In genomic region chr14:103109789-103110415, GRCh38 we compare ENCODE assay signal across 8 cellular contexts. TPM values are rescaled to one million over a fixed set of nuclear protein-coding genes. Genes with fewer than 3 reads are reported as not detected.
DNase-seq lines count a peak whose midpoint lies in the region; ATAC-seq and TF ChIP-seq lines count a peak whose summit lies in the region.
"Had no signal": no experiment of that assay in that cellular context is flagged by ENCODE, and none has a peak within 500 bp of the region (broad histone marks: within the 10 kb centered on the region; RNA-seq: fewer than 3 reads in every experiment).

No MANE protein-coding gene starts in this region.

- peak overlapping the region; percentile 88 for H3K4me2 ChIP-seq in PC-9

- H3K4me3 ChIP-seq in PC-9, result peak overlapping the region; percentile 49; the same call in 1 of the 2 replicates
- H3K4me3 ChIP-seq in A673 (ENCODE audit: low read depth, low read length, poor library complexity, severe bottlenecking), result no peak overlapping the region
- H3K4me3 ChIP-seq: thoracic aorta had no signal

- peak; percentile 94 for DNase-seq in ACHN
- peak; percentile 93 to 97 for DNase-seq in PC-9
- DNase-seq in iPS-NIHi7 (ENCODE audit: extremely low spot score), result peak; percentile 58
- no peak for DNase-seq in A673 (ENCODE audit: low spot score)
- no peak for DNase-seq in activated T-cell treated with anti-CD3 and anti-CD28 coated beads, Interleukin-2, amount 50 U/mL, for 4 hours
- DNase-seq: CD4-positive, alpha-beta T cell had no signal

- peaks cover 11% of the 10 kb centered on the region for H3K4me1 Mint-ChIP-seq in activated T-cell treated with anti-CD3 and anti-CD28 coated beads, Interleukin-2, amount 50 U/mL, for 4 hours (ENCODE audit: low read depth)

- no peaks in the 10 kb centered on the region for H3K9me2 ChIP-seq in PC-9 (ENCODE audit: insufficient read depth)

- peak; percentile 26; the same call in 1 of the 2 replicates for TF ChIP-seq CTCF in PC-9 (conservative IDR thresholded peaks at IDR 0.05)
- no peak for TF ChIP-seq CTCF in A673 (conservative IDR thresholded peaks at IDR 0.05; ENCODE audit: low read depth, low read length)

- no peaks in the 10 kb centered on the region for H3K36me3 Mint-ChIP-seq in activated T-cell treated with anti-CD3 and anti-CD28 coated beads, Interleukin-2, amount 50 U/mL, for 4 hours (ENCODE audit: insufficient read depth)

- H3K4me1 ChIP-seq in PC-9 (replicated peaks; ENCODE audit: insufficient read depth) (peaks cover 68% of the 10 kb centered on the region), A673 (ENCODE audit: insufficient read depth, low read length, poor library complexity, severe bottlenecking) (no peaks in the 10 kb centered on the region)

- intact Hi-C loops in PC-9 (cut with micrococcal nuclease; ENCODE audit: unreplicated experiment) (loop anchor here (1.0 to 10.0 kb wide), 3 partner anchors 51 to 285 kb away; no protein-coding TSS in a partner anchor), A673 (cut with micrococcal nuclease; ENCODE audit: unreplicated experiment) (no loop called here)

- H3K9me3 Mint-ChIP-seq in activated T-cell treated with anti-CD3 and anti-CD28 coated beads, Interleukin-2, amount 50 U/mL, for 4 hours, result no peaks in the 10 kb centered on the region
- H3K9me3 Mint-ChIP-seq: CD4-positive, alpha-beta T cell had no signal

- POLR2A ChIA-PET in PC-9 (lab: Charles Lee; ENCODE audit: unreplicated experiment) (interaction anchor here (0.5 to 1.7 kb wide), 8 partner anchors 9 to 923 kb away, joined by 3 to 6 read pairs (median 3); partner anchors contain the start of gene EIF5), A673 (lab: Charles Lee; ENCODE audit: low non-redundant PET) (no interaction called here)

- H3K9me3 ChIP-seq in PC-9 (ENCODE audit: insufficient read depth, low read depth) (no peaks in the 10 kb centered on the region), A673 (ENCODE audit: low read depth, low read length, poor library complexity, severe bottlenecking) (no peaks in the 10 kb centered on the region)
- H3K9me3 ChIP-seq: thoracic aorta had no signal

- H4K20me1 ChIP-seq in PC-9 (ENCODE audit: insufficient read depth), result no peaks in the 10 kb centered on the region

- H3K27ac ChIP-seq in PC-9 (peak overlapping the region; percentile 90), A673 (ENCODE audit: low read depth, low read length, poor library complexity, severe bottlenecking) (no peak overlapping the region)
- H3K27ac ChIP-seq: thoracic aorta had no signal

- H3F3A ChIP-seq in PC-9 (ENCODE audit: insufficient read depth, low read depth), result peaks cover 64% of the 10 kb centered on the region

- in situ Hi-C loops in ACHN (cut with HindIII; ENCODE audit: low pct_ligation_motif_present, low pct_unique_long_range_greater_than_20kb, low sequenced_read_pairs), result no loop called here

- no peak overlapping the region for H3K4me3 Mint-ChIP-seq in activated T-cell treated with anti-CD3 and anti-CD28 coated beads, Interleukin-2, amount 50 U/mL, for 4 hours
- H3K4me3 Mint-ChIP-seq: CD4-positive, alpha-beta T cell had no signal

- H3K27me3 ChIP-seq in PC-9 (ENCODE audit: insufficient read depth, low read depth), result no peaks in the 10 kb centered on the region
- H3K27me3 ChIP-seq in A673 (replicated peaks; ENCODE audit: insufficient read depth, low read depth, low read length, poor library complexity), result no peaks in the 10 kb centered on the region

- H3K79me2 ChIP-seq in PC-9 (ENCODE audit: low read depth), result no peaks in the 10 kb centered on the region

- CTCF ChIA-PET in PC-9 (lab: Charles Lee), result interaction anchor here (0.5 to 1.9 kb wide), 8 partner anchors 18 to 422 kb away, joined by 3 to 6 read pairs (median 4); no protein-coding TSS in a partner anchor
- CTCF ChIA-PET in A673 (lab: Charles Lee), result no interaction called here

- H3K36me3 ChIP-seq in PC-9 (ENCODE audit: low read depth) (no peaks in the 10 kb centered on the region), A673 (ENCODE audit: insufficient read depth, low read length, poor library complexity, severe bottlenecking) (no peaks in the 10 kb centered on the region)
- H3K36me3 ChIP-seq: thoracic aorta had no signal

- ATAC-seq in GM18858 (IDR thresholded peaks at IDR 0.05; ENCODE audit: unreplicated experiment), result no peak
- no peak for ATAC-seq in activated T-cell treated with anti-CD3 and anti-CD28 coated beads, Interleukin-2, amount 50 U/mL, for 4 hours

- peaks cover 34% of the 10 kb centered on the region for H3K27me3 Mint-ChIP-seq in activated T-cell treated with anti-CD3 and anti-CD28 coated beads, Interleukin-2, amount 50 U/mL, for 4 hours (ENCODE audit: low read depth)

- no TSS peak for BruUV-seq in PC-9 (replicated peaks; lab: Mats Ljungman, UMichigan)
- no TSS peak for BruUV-seq in A673 (replicated peaks; lab: Mats Ljungman, UMichigan)

- peak overlapping the region; percentile 70 for H2AFZ ChIP-seq in PC-9

RNA-seq across cellular contexts. Expression of gene TNFAIP2, which starts 13.4 kb away (rescaled TPM):
- total RNA-seq in PC-9 (2021), result 291 and 366 TPM in 2 replicates
- total RNA-seq in A673 (2021), result 5.5 and 7.0 TPM in 2 replicates
- 10 to 100 TPM in 1 of 3 donors, 1 to 10 TPM in 2; 1.4 to 10.4 (median 6.4) TPM for total RNA-seq in activated T-cell treated with anti-CD3 and anti-CD28 coated beads, Interleukin-2, amount 50 U/mL, for 4 hours

RNA-seq across cellular contexts. Expression of gene EXOC3L4, which starts 15.4 kb away (rescaled TPM):
- total RNA-seq in PC-9 (2021) (0.38 and 1.7 TPM in 2 replicates), A673 (2021) (not detected in 2 replicates)
- total RNA-seq in activated T-cell treated with anti-CD3 and anti-CD28 coated beads, Interleukin-2, amount 50 U/mL, for 4 hours, result not detected
- total RNA-seq: CD4-positive, alpha-beta T cell; thoracic aorta had no signal

RNA-seq across cellular contexts. Expression of gene LBHD2, which starts 25.9 kb away (rescaled TPM):
- 0.52 and 0.78 TPM in 2 replicates for total RNA-seq in PC-9 (2021)
- total RNA-seq in A673 (2021), result 0.99 and 2.3 TPM in 2 replicates
- not detected for total RNA-seq in activated T-cell treated with anti-CD3 and anti-CD28 coated beads, Interleukin-2, amount 50 U/mL, for 4 hours
- total RNA-seq: CD4-positive, alpha-beta T cell; thoracic aorta had no signal

RNA-seq across cellular contexts. Expression of gene CDC42BPB, which starts 52.6 kb away (rescaled TPM):
- total RNA-seq in PC-9 (2021) (203 and 209 TPM in 2 replicates), A673 (2021) (103 and 106 TPM in 2 replicates)
- total RNA-seq in activated T-cell treated with anti-CD3 and anti-CD28 coated beads, Interleukin-2, amount 50 U/mL, for 4 hours, result 1 to 10 TPM; 2.8 to 6.6 (median 5.1) TPM

Comparison
In these comparisons a context has a peak if more than half of its experiments do, and no peak if none do; other contexts are left out.
1. DNase-seq: peak in ACHN (single experiment), PC-9 (2 of 2) and iPS-NIHi7 (single experiment); none in A673 (single experiment) and activated T-cell treated with anti-CD3 and anti-CD28 coated beads, Interleukin-2, amount 50 U/mL, for 4 hours (single experiment).
2. RNA of gene TNFAIP2, which starts 13.4 kb away (total RNA-seq): 291 to 366 TPM in PC-9; 1.4 to 10.4 TPM in activated T-cell treated with anti-CD3 and anti-CD28 coated beads, Interleukin-2, amount 50 U/mL, for 4 hours and 5.5 to 7.0 TPM in A673; every median in the first group is over 10 times any median in the second.